Comparison of ENCODE assay signal across 20 cellular contexts in genomic region chr3:57170946-57171345, GRCh38. TPM values are rescaled to one million over a fixed set of nuclear protein-coding genes. Genes with fewer than 3 reads are reported as not detected.
DNase-seq lines count a peak whose midpoint lies in the region; ATAC-seq and TF ChIP-seq lines count a peak whose summit lies in the region.
"Had no signal": no experiment of that assay in that cellular context is flagged by ENCODE, and none has a peak within 500 bp of the region (broad histone marks: within the 10 kb centered on the region; RNA-seq: fewer than 3 reads in every experiment).

No MANE protein-coding gene starts in this region.

- H3K27ac Mint-ChIP-seq in neural progenitor cell, result no peak overlapping the region
- no peak overlapping the region for H3K27ac Mint-ChIP-seq in type B pancreatic cell
- H3K27ac Mint-ChIP-seq: H9 had no signal

- H3K9me3 Mint-ChIP-seq in neural progenitor cell (no peaks in the 10 kb centered on the region), type B pancreatic cell (no peaks in the 10 kb centered on the region)
- H3K9me3 Mint-ChIP-seq: CD8-positive, alpha-beta memory T cell; H9 had no signal

- H3K4me2 ChIP-seq in DOHH2 (ENCODE audit: low read length), result 0 out of 2 replicates have a peak overlapping the region, but pooled peaks have one; percentile 62
- peak overlapping the region; percentile 99; the same call in 1 of the 2 replicates for H3K4me2 ChIP-seq in OCI-LY3 (ENCODE audit: low read length)
- H3K4me2 ChIP-seq in neural progenitor cell, result no peak overlapping the region

- peaks cover 4% of the 10 kb centered on the region for H3K27me3 Mint-ChIP-seq in neural progenitor cell (ENCODE audit: insufficient read depth, low read depth)
- H3K27me3 Mint-ChIP-seq in type B pancreatic cell, result peaks cover 18% of the 10 kb centered on the region

- H3K4me1 ChIP-seq in DOHH2 (ENCODE audit: control insufficient read depth, low read length), result peaks cover 15% of the 10 kb centered on the region
- peaks cover 9% of the 10 kb centered on the region for H3K4me1 ChIP-seq in OCI-LY3 (ENCODE audit: low read length)
- no peaks in the 10 kb centered on the region for H3K4me1 ChIP-seq in colonic mucosa
- H3K4me1 ChIP-seq in neural progenitor cell, result peaks cover 18% of the 10 kb centered on the region
- H3K4me1 ChIP-seq: BE2C had no signal

- H3K4me1 Mint-ChIP-seq in neural progenitor cell (peaks cover 36% of the 10 kb centered on the region), type B pancreatic cell (ENCODE audit: unreplicated experiment) (peaks cover 13% of the 10 kb centered on the region)

- H3K36me3 ChIP-seq in DOHH2 (ENCODE audit: control insufficient read depth, low read length) (no peaks in the 10 kb centered on the region), OCI-LY3 (replicated peaks; ENCODE audit: low read depth, low read length) (no peaks in the 10 kb centered on the region), colonic mucosa (no peaks in the 10 kb centered on the region), neural progenitor cell (no peaks in the 10 kb centered on the region)
- H3K36me3 ChIP-seq: BE2C had no signal

- 0 out of 2 replicates have a peak overlapping the region, but pooled peaks have one; percentile 99 for H2AFZ ChIP-seq in OCI-LY3 (ENCODE audit: low read depth, low read length)
- no peak overlapping the region for H2AFZ ChIP-seq in neural progenitor cell (replicated peaks)

- no peak for ATAC-seq in HG03135 (IDR thresholded peaks at IDR 0.05; ENCODE audit: unreplicated experiment)

- H3K4me3 ChIP-seq in DOHH2 (ENCODE audit: low read length), result peak overlapping the region; percentile 63
- H3K4me3 ChIP-seq in OCI-LY3 (ENCODE audit: low read length), result 0 out of 2 replicates have a peak overlapping the region, but pooled peaks have one; percentile 92
- H3K4me3 ChIP-seq in colonic mucosa, result no peak overlapping the region
- no peak overlapping the region for H3K4me3 ChIP-seq in neural progenitor cell

- H3K9ac ChIP-seq in OCI-LY3 (ENCODE audit: low read length) (peak overlapping the region; percentile 72; the same call in 1 of the 2 replicates), colonic mucosa (ENCODE audit: low read depth in 2 of 2, low read length in 2 of 2) (no peak overlapping the region), neural progenitor cell (no peak overlapping the region)

- H3K4me3 Mint-ChIP-seq in neural progenitor cell, result peak overlapping the region; percentile 22
- no peak overlapping the region for H3K4me3 Mint-ChIP-seq in type B pancreatic cell

- TF ChIP-seq CTCF in DOHH2 (IDR thresholded peaks at IDR 0.05; ENCODE audit: low read depth, low read length, poor library complexity, severe bottlenecking) (no peak), OCI-LY3 (IDR thresholded peaks at IDR 0.05; ENCODE audit: low read depth, low read length) (no peak), colonic mucosa (IDR thresholded peaks at IDR 0.05) (no peak), neural progenitor cell (IDR thresholded peaks at IDR 0.05) (no peak), type B pancreatic cell (conservative IDR thresholded peaks at IDR 0.05) (no peak)

- no peaks in the 10 kb centered on the region for H3K79me2 ChIP-seq in DOHH2 (ENCODE audit: control insufficient read depth, low read length)
- H3K79me2 ChIP-seq in OCI-LY3 (ENCODE audit: low read length), result no peaks in the 10 kb centered on the region
- H3K79me2 ChIP-seq in neural progenitor cell (ENCODE audit: low read depth), result no peaks in the 10 kb centered on the region

- H3F3A ChIP-seq in DOHH2 (ENCODE audit: control insufficient read depth, insufficient read depth) (no peaks in the 10 kb centered on the region), neural progenitor cell (ENCODE audit: low read depth) (no peaks in the 10 kb centered on the region)

- H4K20me1 ChIP-seq in DOHH2 (ENCODE audit: control insufficient read depth, insufficient read depth, low read depth, low read length), result no peaks in the 10 kb centered on the region
- H4K20me1 ChIP-seq in OCI-LY3 (ENCODE audit: insufficient read depth, low read length), result no peaks in the 10 kb centered on the region
- no peaks in the 10 kb centered on the region for H4K20me1 ChIP-seq in neural progenitor cell (ENCODE audit: low read depth)

- H3K9me2 ChIP-seq in DOHH2 (replicated peaks; ENCODE audit: control insufficient read depth, low read length), result no peaks in the 10 kb centered on the region

- H3K36me3 Mint-ChIP-seq in neural progenitor cell, result no peaks in the 10 kb centered on the region
- H3K36me3 Mint-ChIP-seq in type B pancreatic cell, result no peaks in the 10 kb centered on the region
- H3K36me3 Mint-ChIP-seq: CD14-positive monocyte; CD8-positive, alpha-beta memory T cell had no signal

- H3K27ac ChIP-seq in DOHH2 (ENCODE audit: low read depth, low read length), result no peak overlapping the region
- H3K27ac ChIP-seq in OCI-LY3 (ENCODE audit: low read length), result no peak overlapping the region
- no peak overlapping the region for H3K27ac ChIP-seq in colonic mucosa
- H3K27ac ChIP-seq in neural progenitor cell, result no peak overlapping the region

- peaks cover 33% of the 10 kb centered on the region for H3K27me3 ChIP-seq in DOHH2 (ENCODE audit: control insufficient read depth, low read length)
- peaks cover 45% of the 10 kb centered on the region for H3K27me3 ChIP-seq in OCI-LY3 (ENCODE audit: low read depth, low read length)
- no peaks in the 10 kb centered on the region for H3K27me3 ChIP-seq in colonic mucosa
- H3K27me3 ChIP-seq in neural progenitor cell, result peaks cover 52% of the 10 kb centered on the region
- H3K27me3 ChIP-seq: BE2C had no signal

- H3K9me3 ChIP-seq in DOHH2 (ENCODE audit: control insufficient read depth, insufficient read depth, low read length), result no peaks in the 10 kb centered on the region
- no peaks in the 10 kb centered on the region for H3K9me3 ChIP-seq in OCI-LY3 (ENCODE audit: insufficient read depth, low read length)
- H3K9me3 ChIP-seq in colonic mucosa, result no peaks in the 10 kb centered on the region
- no peaks in the 10 kb centered on the region for H3K9me3 ChIP-seq in neural progenitor cell (ENCODE audit: low read depth)
- H3K9me3 ChIP-seq: BE2C had no signal

- DNase-seq in colonic mucosa, result peak; percentile 8
- DNase-seq in neural progenitor cell (ENCODE audit: low spot score), result no peak
- no peak for DNase-seq in SIG-M5 treated with dmso at 0.1 percent for 504 hours (lab: John Stamatoyannopoulos, UW; ENCODE audit: unreplicated experiment)
- no peak for DNase-seq in type B pancreatic cell (ENCODE audit: extremely low spot score, unreplicated experiment)
- DNase-seq: 8988T; ACHN; BE2C; DMS 273 treated with DMSO at 0.1 percent for 48 hours; DMS79; H9; MM.1S; NCI-H524 treated with DMSO at 0.1 percent for 48 hours; NK-92 treated with Interleukin-12 subunit alpha and Interleukin-12 subunit beta, amount 100 ng/mL, for 24 hours; Right ventricle myocardium superior; RPMI8226 had no signal

- intact Hi-C loops in colonic mucosa (cut with DNase I), result loop anchor here (10.0 kb wide), 1 partner anchor 66 kb away; no protein-coding TSS in a partner anchor

RNA-seq across cellular contexts. Expression of gene IL17RD, which starts 5.8 kb away (rescaled TPM):
- total RNA-seq in colonic mucosa, result 1 to 10 TPM; 2.0 to 5.6 TPM
- 26.1 and 33.6 TPM in 2 replicates for total RNA-seq in neural progenitor cell (ENCODE audit: low replicate concordance)
- total RNA-seq in type B pancreatic cell (ENCODE audit: low replicate concordance), result 14.8 and 47.4 TPM in 2 replicates

RNA-seq across cellular contexts. Expression of gene HESX1, which starts 28.8 kb away (rescaled TPM):
- total RNA-seq in colonic mucosa (under 1 TPM; 0.42 to 0.48 TPM), neural progenitor cell (ENCODE audit: low replicate concordance) (42.1 and 50.6 TPM in 2 replicates), type B pancreatic cell (ENCODE audit: low replicate concordance) (0.40 and 1.7 TPM in 2 replicates)
- total RNA-seq: Right ventricle myocardium superior had no signal

RNA-seq across cellular contexts. Expression of gene APPL1, which starts 56.6 kb away (rescaled TPM):
- total RNA-seq in colonic mucosa (10 to 100 TPM; 25.8 to 34.9 TPM), neural progenitor cell (ENCODE audit: low replicate concordance) (29.0 and 42.3 TPM in 2 replicates), type B pancreatic cell (ENCODE audit: low replicate concordance) (34.2 and 39.4 TPM in 2 replicates)

Comparison
In these comparisons a context has a peak if more than half of its experiments do, and no peak if none do; other contexts are left out.
1. H3K4me3 ChIP-seq: peak in DOHH2 (single experiment) and OCI-LY3 (single experiment); none in colonic mucosa (single experiment) and neural progenitor cell (single experiment).
2. RNA of gene HESX1, which starts 28.8 kb away (total RNA-seq): 42.1 to 50.6 TPM in neural progenitor cell; 0.40 to 1.7 TPM in type B pancreatic cell and 0.42 to 0.48 TPM in colonic mucosa; every median in the first group is over 10 times any median in the second.